ENCODE assay signal across 23 cellular contexts in the genomic region with DNA sequence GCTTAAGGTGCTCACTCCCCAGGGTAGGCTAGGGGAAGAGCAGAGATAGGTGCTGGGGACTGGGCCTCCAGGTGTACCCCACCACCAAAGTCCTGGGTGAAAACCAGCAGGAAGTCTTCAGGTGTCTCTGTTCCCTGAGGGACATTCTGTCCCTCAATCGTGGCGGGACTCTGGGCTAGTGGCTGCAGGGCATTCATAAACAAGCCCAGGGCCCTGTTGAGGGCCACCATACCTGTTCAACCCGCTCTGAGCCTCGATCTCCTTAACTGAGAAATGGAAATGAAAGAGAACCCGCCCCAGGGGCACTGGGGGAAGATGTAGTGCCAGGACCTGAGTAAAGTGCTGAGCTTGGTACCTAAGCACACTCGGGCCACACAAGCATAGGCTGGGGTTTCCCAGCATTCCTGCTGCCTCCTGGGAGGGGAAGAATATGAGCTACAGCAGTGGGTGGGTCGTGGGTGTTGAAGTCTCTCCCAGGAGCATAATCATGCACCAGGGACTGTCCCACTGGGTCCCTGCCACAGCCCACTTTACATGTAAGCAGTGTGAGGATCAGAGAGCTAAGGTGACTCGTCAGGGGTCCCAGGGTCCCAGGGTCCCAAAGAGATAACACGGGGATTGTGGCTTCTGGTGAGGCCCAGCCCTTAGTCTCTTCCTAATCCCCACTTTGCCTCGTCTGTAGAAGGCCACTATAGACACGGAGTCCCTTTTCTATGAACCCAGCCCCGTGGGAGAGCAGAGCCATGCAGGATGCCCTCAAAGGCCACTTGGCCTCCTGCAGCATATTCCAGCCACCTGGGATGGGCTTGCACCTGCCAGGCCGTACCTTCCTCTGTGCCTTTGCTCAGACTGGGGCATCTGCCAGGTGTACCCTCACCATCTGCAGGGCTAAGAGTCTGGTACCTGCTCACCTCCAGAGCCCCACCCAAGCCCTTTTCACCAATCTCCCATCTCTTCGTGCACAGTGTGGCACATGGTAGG. TPM values are rescaled to one million over a fixed set of nuclear protein-coding genes. Genes with fewer than 3 reads are reported as not detected.
DNase-seq lines count a peak whose midpoint lies in the region; ATAC-seq, FAIRE-seq and TF ChIP-seq lines count a peak whose summit lies in the region.
"Had no signal": no experiment of that assay in that cellular context is flagged by ENCODE, and none has a peak within 500 bp of the region (broad histone marks: within the 10 kb centered on the region; RNA-seq: fewer than 3 reads in every experiment).

No MANE protein-coding gene starts in this region.

- H3K4me1 ChIP-seq in SK-N-SH (ENCODE audit: control insufficient read depth in 1 of 2, insufficient read depth in 2 of 2, low read depth in 1 of 2, low read length in 1 of 2): peaks cover 0 to 99% of the 10 kb centered on the region in 2 experiments; a peak in 2 of 4 replicates
- peaks cover 18 to 33% of the 10 kb centered on the region in 2 donors for H3K4me1 ChIP-seq in adrenal gland (replicated peaks in 1 of 2)
- H3K4me1 ChIP-seq in HepG2 (ENCODE audit: insufficient read depth, low read length): peaks cover 61% of the 10 kb centered on the region
- peaks cover 46% of the 10 kb centered on the region for H3K4me1 ChIP-seq in suprapubic skin

- no peak overlapping the region for H3K27ac Mint-ChIP-seq in activated CD8-positive, alpha-beta T cell treated with anti-CD3 and anti-CD28 coated beads, Interleukin-2, amount 10 ng/mL, durations not matched to agents 7 days and 5 days

- H3K27me3 Mint-ChIP-seq in activated CD8-positive, alpha-beta T cell treated with anti-CD3 and anti-CD28 coated beads, Interleukin-2, amount 10 ng/mL, durations not matched to agents 7 days and 5 days (ENCODE audit: low read depth): no peaks in the 10 kb centered on the region

- no peaks in the 10 kb centered on the region for H3K36me3 Mint-ChIP-seq in activated CD8-positive, alpha-beta T cell treated with anti-CD3 and anti-CD28 coated beads, Interleukin-2, amount 10 ng/mL, durations not matched to agents 7 days and 5 days (ENCODE audit: low read depth)
- H3K36me3 Mint-ChIP-seq: activated naive CD4-positive, alpha-beta T cell treated with anti-CD3 and anti-CD28 coated beads, Interleukin-2, amount 50 U/mL, for 72 hours had no signal

- POLR2A ChIA-PET in SK-N-SH (lab: Yijun Ruan, JAX): interaction anchor here (0.7 to 1.3 kb wide), 2 partner anchors 13 to 71 kb away, joined by 4 read pairs; no protein-coding TSS in a partner anchor
- POLR2A ChIA-PET in HepG2 (lab: Yijun Ruan, JAX): interaction anchor here (0.7 to 2.3 kb wide), 8 partner anchors 10 to 154 kb away, joined by 3 to 21 read pairs (median 6); a partner anchor contains a TSS
- POLR2A ChIA-PET in activated CD8-positive, alpha-beta T cell treated with anti-CD3 and anti-CD28 coated beads, Interleukin-2, amount 10 ng/mL, durations not matched to agents 7 days and 5 days (lab: Charles Lee): no interaction called here

- no peak for TF ChIP-seq RAD21 in SK-N-SH (IDR thresholded peaks at IDR 0.05; ENCODE audit: low read length)
- no peak for TF ChIP-seq RAD21 in HepG2 (CRISPR knock-in tag; IDR thresholded peaks at IDR 0.05)

- no peak overlapping the region for H3K4me3 Mint-ChIP-seq in activated CD8-positive, alpha-beta T cell treated with anti-CD3 and anti-CD28 coated beads, Interleukin-2, amount 10 ng/mL, durations not matched to agents 7 days and 5 days

- TF ChIP-seq EP300 in SK-N-SH (IDR thresholded peaks at IDR 0.05; ENCODE audit: borderline replicate concordance in 1 of 2, low read depth in 1 of 2, low read length in 1 of 2): no peak
- TF ChIP-seq EP300 in HepG2 (IDR thresholded peaks at IDR 0.05; ENCODE audit: low read depth in 2 of 2, low read length in 2 of 2): no peak
- TF ChIP-seq EP300 in HepG2 (CRISPR knock-in tag; IDR thresholded peaks at IDR 0.05; ENCODE audit: borderline replicate concordance): no peak
- TF ChIP-seq EP300 in suprapubic skin (IDR thresholded peaks at IDR 0.05): no peak

- no peak overlapping the region for H3K4me3 ChIP-seq in SK-N-SH (ENCODE audit: low read depth in 2 of 2, low read length in 1 of 2)
- H3K4me3 ChIP-seq in adrenal gland: no peak overlapping the region
- 0 out of 6 replicates have a peak overlapping the region, but pooled peaks of 1 of the 3 experiments have one; percentile 12 for H3K4me3 ChIP-seq in HepG2 (replicated peaks in 1 of 3; ENCODE audit: insufficient read depth in 1 of 3, low read depth in 2 of 3, low read length in 3 of 3)
- H3K4me3 ChIP-seq in suprapubic skin: no peak overlapping the region
- H3K4me3 ChIP-seq: BLaER1 treated with 17β-estradiol and CSF1 and Interleukin-3, amounts not matched to agents 10 nM and 100 nM; cardiac muscle cell; hepatocyte; K562; skin epidermis had no signal

- H2AFZ ChIP-seq in SK-N-SH (ENCODE audit: low read depth): no peak overlapping the region
- no peak overlapping the region for H2AFZ ChIP-seq in HepG2 (ENCODE audit: low read length)
- H2AFZ ChIP-seq: hepatocyte had no signal

- H4K20me1 ChIP-seq in SK-N-SH (ENCODE audit: insufficient read depth) (no peaks in the 10 kb centered on the region), HepG2 (ENCODE audit: insufficient read depth, low read length) (no peaks in the 10 kb centered on the region)

- FAIRE-seq in HepG2 (lab: Jason Lieb, UNC): peak; percentile 26
- FAIRE-seq: A204.1, H54, K562, TTC549 had no signal

- no peaks in the 10 kb centered on the region for H3F3A ChIP-seq in SK-N-SH (replicated peaks; ENCODE audit: insufficient read depth)

- ATAC-seq in SK-N-SH treated with all-trans-retinoic acid at 6 μM for 48 hours (no peak), HepG2 (no peak), GM21367 (IDR thresholded peaks at IDR 0.05; ENCODE audit: unreplicated experiment) (no peak), GM18498 (IDR thresholded peaks at IDR 0.05; ENCODE audit: unreplicated experiment) (no peak)
- ATAC-seq in activated CD8-positive, alpha-beta T cell treated with anti-CD3 and anti-CD28 coated beads, Interleukin-2, amount 10 ng/mL, durations not matched to agents 7 days and 5 days: no peak
- ATAC-seq: activated naive CD4-positive, alpha-beta T cell treated with anti-CD3 and anti-CD28 coated beads, Interleukin-2, amount 50 U/mL, for 72 hours; K562 had no signal

- BruUV-seq in HepG2 (replicated peaks; lab: Mats Ljungman, UMichigan): TSS peak; percentile 34

- H3K27me3 ChIP-seq in SK-N-SH (ENCODE audit: insufficient read depth) (no peaks in the 10 kb centered on the region), adrenal gland (no peaks in the 10 kb centered on the region), HepG2 (ENCODE audit: control insufficient read depth in 1 of 2, insufficient read depth in 2 of 2, low read length in 2 of 2) (no peaks in the 10 kb centered on the region), suprapubic skin (no peaks in the 10 kb centered on the region)
- H3K27me3 ChIP-seq: BLaER1 treated with 17β-estradiol and CSF1 and Interleukin-3, amounts not matched to agents 10 nM and 100 nM; cardiac muscle cell; hepatocyte had no signal

- H3K27ac ChIP-seq in SK-N-SH (ENCODE audit: low read depth in 2 of 2, low read length in 1 of 2) (peak overlapping the region in 1 of 2 experiments; percentile 58; a peak in 2 of 4 replicates), adrenal gland (peak overlapping the region in 3 of 5 donors; percentile 13 to 34 (median 29)), HepG2 (ENCODE audit: extremely low read length, insufficient read depth, low read length) (peak overlapping the region; percentile 83), suprapubic skin (peak overlapping the region; percentile 52)
- H3K27ac ChIP-seq: BLaER1 treated with 17β-estradiol and CSF1 and Interleukin-3, amounts not matched to agents 10 nM and 100 nM; cardiac muscle cell; hepatocyte had no signal

- H3K79me2 ChIP-seq in SK-N-SH (ENCODE audit: insufficient read depth) (no peaks in the 10 kb centered on the region), HepG2 (ENCODE audit: insufficient read depth, low read length) (peaks cover 10% of the 10 kb centered on the region)
- H3K79me2 ChIP-seq: hepatocyte had no signal

- CTCF ChIA-PET in SK-N-SH (lab: Yijun Ruan, JAX): interaction anchor here (0.8 to 2.7 kb wide), 5 partner anchors 11 to 130 kb away, joined by 3 to 9 read pairs (median 4); no protein-coding TSS in a partner anchor
- CTCF ChIA-PET in HepG2 (lab: Yijun Ruan, JAX; ENCODE audit: low intra/inter-chr PET ratio, low total read pairs): no interaction called here
- CTCF ChIA-PET in activated CD8-positive, alpha-beta T cell treated with anti-CD3 and anti-CD28 coated beads, Interleukin-2, amount 10 ng/mL, durations not matched to agents 7 days and 5 days (lab: Charles Lee): no interaction called here

- TF ChIP-seq POLR2A in adrenal gland (IDR thresholded peaks at IDR 0.05): no peak
- no peak for TF ChIP-seq POLR2A in HepG2 (IDR thresholded peaks at IDR 0.05; ENCODE audit: insufficient read depth in 1 of 2, low read depth in 2 of 2, low read length in 2 of 2)
- TF ChIP-seq POLR2A in suprapubic skin (IDR thresholded peaks at IDR 0.05): no peak

- in situ Hi-C loops in HepG2 (cut with HindIII; ENCODE audit: extremely low pct_ligation_motif_present, low pct_unique_long_range_greater_than_20kb): no loop called here

- peak; percentile 19 for DNase-seq in SK-N-SH
- DNase-seq in adrenal gland: peak in 3 of 7 donors; percentile 10 to 47 (median 12)
- no peak for DNase-seq in HepG2 (ENCODE audit: low spot score)
- peak; percentile 48 to 64 for DNase-seq in suprapubic skin (ENCODE audit: low spot score in 2 of 2)
- no peak for DNase-seq in activated CD8-positive, alpha-beta T cell treated with anti-CD3 and anti-CD28 coated beads, Interleukin-2, amount 10 ng/mL, durations not matched to agents 7 days and 5 days
- DNase-seq: activated CD4-positive, alpha-beta T cell treated with anti-CD3 and anti-CD28 coated beads, Interleukin-2, amount 50 U/mL, for 1 hour; activated T-cell treated with anti-CD3 and anti-CD28 coated beads for 4 hours; effector CD8-positive, alpha-beta T cell; NCI-H82; stimulated activated CD4-positive, alpha-beta T cell treated with anti-CD3 and anti-CD28 coated beads, Interleukin-4, amount 100 ng/mL, for 4 hours; stimulated activated CD8-positive, alpha-beta memory T cell treated with anti-CD3 and anti-CD28 coated beads, Interleukin-4, amount 100 ng/mL, for 48 hours had no signal

- H3K9ac ChIP-seq in SK-N-SH: no peak overlapping the region
- peak overlapping the region; percentile 63 for H3K9ac ChIP-seq in HepG2 (ENCODE audit: insufficient read depth, low read depth, low read length)
- H3K9ac ChIP-seq: BLaER1 treated with 17β-estradiol and CSF1 and Interleukin-3, amounts not matched to agents 10 nM and 100 nM had no signal

- intact Hi-C loops in adrenal gland (cut with DNase I): no loop called here
- intact Hi-C loops in HepG2 (cut with micrococcal nuclease; ENCODE audit: unreplicated experiment): no loop called here

- H3K4me2 ChIP-seq in SK-N-SH: no peak overlapping the region
- peak overlapping the region; percentile 57; the same call in 1 of the 2 replicates for H3K4me2 ChIP-seq in HepG2 (ENCODE audit: low read depth, low read length)
- H3K4me2 ChIP-seq: BLaER1 treated with 17β-estradiol and CSF1 and Interleukin-3, amounts not matched to agents 10 nM and 100 nM; hepatocyte had no signal

- no peaks in the 10 kb centered on the region for H3K9me2 ChIP-seq in SK-N-SH

- 54% methylated on average over 11 of the region's 14 CpGs for WGBS in SK-N-SH (ENCODE audit: low lambda C conversion rate)
- 81 to 87% (median 83%) methylated on average over 10 to 14 of the region's 14 CpGs for WGBS in adrenal gland, 4 donors
- 91% methylated on average over 7 of the region's 14 CpGs for WGBS in HepG2 (ENCODE audit: low lambda C conversion rate)
- whole genome bisulfite sequencing in suprapubic skin: 60% methylated on average over 9 of the region's 14 CpGs

- H3K36me3 ChIP-seq in SK-N-SH (replicated peaks in 1 of 2; ENCODE audit: control insufficient read depth in 1 of 2, insufficient read depth in 2 of 2, low read length in 1 of 2) (no peaks in the 10 kb centered on the region), adrenal gland (replicated peaks in 1 of 2) (no peaks in the 10 kb centered on the region), HepG2 (replicated peaks in 1 of 2; ENCODE audit: control insufficient read depth in 1 of 2, insufficient read depth in 2 of 2, low read length in 2 of 2) (peaks cover 0 to 7% of the 10 kb centered on the region in 2 experiments; a peak in 1 of 5 replicates), suprapubic skin (no peaks in the 10 kb centered on the region)
- H3K36me3 ChIP-seq: BLaER1 treated with 17β-estradiol and CSF1 and Interleukin-3, amounts not matched to agents 10 nM and 100 nM; cardiac muscle cell had no signal

- no peak for TF ChIP-seq CTCF in SK-N-SH (IDR thresholded peaks at IDR 0.05)
- no peak for TF ChIP-seq CTCF in adrenal gland (IDR thresholded peaks at IDR 0.05)
- TF ChIP-seq CTCF in HepG2 (CRISPR knock-in tag; IDR thresholded peaks at IDR 0.05): no peak
- no peak for TF ChIP-seq CTCF in suprapubic skin (IDR thresholded peaks at IDR 0.05)

- H3K9me3 ChIP-seq in SK-N-SH (no peaks in the 10 kb centered on the region), adrenal gland (replicated peaks in 1 of 3) (no peaks in the 10 kb centered on the region), HepG2 (ENCODE audit: low read length) (no peaks in the 10 kb centered on the region), suprapubic skin (no peaks in the 10 kb centered on the region)
- H3K9me3 ChIP-seq: BLaER1 treated with 17β-estradiol and CSF1 and Interleukin-3, amounts not matched to agents 10 nM and 100 nM had no signal

- no peaks in the 10 kb centered on the region for H3K4me1 Mint-ChIP-seq in activated CD8-positive, alpha-beta T cell treated with anti-CD3 and anti-CD28 coated beads, Interleukin-2, amount 10 ng/mL, durations not matched to agents 7 days and 5 days (ENCODE audit: low read depth)

- H3K9me3 Mint-ChIP-seq in activated CD8-positive, alpha-beta T cell treated with anti-CD3 and anti-CD28 coated beads, Interleukin-2, amount 10 ng/mL, durations not matched to agents 7 days and 5 days (ENCODE audit: insufficient read depth): no peaks in the 10 kb centered on the region
- H3K9me3 Mint-ChIP-seq: activated naive CD4-positive, alpha-beta T cell treated with anti-CD3 and anti-CD28 coated beads, Interleukin-2, amount 50 U/mL, for 72 hours had no signal

RNA-seq across cellular contexts. Expression of a gene that starts 14.4 kb away (rescaled TPM):
- polyA plus RNA-seq in SK-N-SH (2012; rRNA removed) (1.6 and 4.2 TPM in 2 replicates), adrenal gland (10 to 100 TPM in 2 of 3 donors, 1 to 10 TPM in 1; 9.2 to 36.7 (median 11.7) TPM), HepG2 (2011; rRNA removed) (2.7 and 3.7 TPM in 2 replicates)
- 1.7 and 4.1 TPM in 2 replicates for polyA plus RNA-seq in SK-N-SH (2012; cell fraction: cytosol; rRNA removed)
- polyA plus RNA-seq in SK-N-SH (2012; cell fraction: nucleus; rRNA removed): 1.6 and 3.1 TPM in 2 replicates
- total RNA-seq in adrenal gland (10 to 100 TPM; 15.2 to 57.8 (median 27.1) TPM), HepG2 (2016; rRNA removed; fragmentation: Illumina TruSeq; extraction: Trizol) (7.2 and 9.6 TPM in 2 replicates), suprapubic skin (1 to 10 TPM; 3.9 to 8.5 (median 6.6) TPM)
- total RNA-seq in HepG2 (2016; cell fraction: cytosol; rRNA removed; fragmentation: Illumina TruSeq; extraction: Trizol; ENCODE audit: low read depth): 1.9 and 2.5 TPM in 2 replicates
- 5.6 and 8.3 TPM in 2 replicates for total RNA-seq in HepG2 (2016; cell fraction: insoluble cytoplasmic fraction; rRNA removed; fragmentation: Illumina TruSeq; extraction: Trizol)
- 7.5 TPM in 2 replicates for total RNA-seq in HepG2 (2016; cell fraction: membrane; rRNA removed; fragmentation: Illumina TruSeq; extraction: Trizol)
- total RNA-seq in HepG2 (2016; cell fraction: nucleus; rRNA removed; fragmentation: Illumina TruSeq; extraction: Trizol): 7.0 and 7.5 TPM in 2 replicates
- 2.0 and 3.0 TPM in 2 replicates for polyA plus RNA-seq in HepG2 (2011; cell fraction: cytosol; rRNA removed)
- 3.8 and 4.7 TPM in 2 replicates for polyA plus RNA-seq in HepG2 (2011; cell fraction: nucleus; rRNA removed)
- polyA plus RNA-seq in HepG2 (2012): 2.5 and 2.9 TPM in 2 replicates
- polyA plus RNA-seq in HepG2 (2016; cell fraction: cytosol; fragmentation: Illumina TruSeq; extraction: Trizol; ENCODE audit: low read depth): 2.5 and 2.6 TPM in 2 replicates
- 9.4 and 11.8 TPM in 2 replicates for polyA plus RNA-seq in HepG2 (2016; cell fraction: insoluble cytoplasmic fraction; fragmentation: Illumina TruSeq; extraction: Trizol; ENCODE audit: low read depth)
- polyA plus RNA-seq in HepG2 (2016; cell fraction: membrane; fragmentation: Illumina TruSeq; extraction: Trizol; ENCODE audit: low read depth): 8.4 and 9.5 TPM in 2 replicates
- polyA plus RNA-seq in HepG2 (2016; cell fraction: nucleus; fragmentation: Illumina TruSeq; extraction: Trizol; ENCODE audit: insufficient read depth, low read depth): 9.3 and 9.9 TPM in 2 replicates
- polyA minus RNA-seq in HepG2 (2011; rRNA and poly(A)+ RNA removed; ENCODE audit: low replicate concordance): 2.9 and 8.9 TPM in 2 replicates
- polyA minus RNA-seq in HepG2 (2011; cell fraction: cytosol; rRNA and poly(A)+ RNA removed): 3.6 and 4.0 TPM in 2 replicates
- polyA minus RNA-seq in HepG2 (2011; cell fraction: nucleus; rRNA and poly(A)+ RNA removed): 7.9 and 8.2 TPM in 2 replicates
- 1 to 10 TPM; 1.6 to 1.9 TPM for total RNA-seq in activated CD8-positive, alpha-beta T cell treated with anti-CD3 and anti-CD28 coated beads, Interleukin-2, amount 10 ng/mL, durations not matched to agents 7 days and 5 days

Comparison
In these comparisons a context has a peak if more than half of its experiments do, and no peak if none do; other contexts are left out.
1. DNase-seq: peak in SK-N-SH (single experiment) and suprapubic skin (2 of 2); none in HepG2 (single experiment) and activated CD8-positive, alpha-beta T cell treated with anti-CD3 and anti-CD28 coated beads, Interleukin-2, amount 10 ng/mL, durations not matched to agents 7 days and 5 days (single experiment).